In genomic region chr2:194176134-194176533, GRCh38 we compare ENCODE assay signal across 31 cellular contexts.
"Had no signal": no experiment of that assay in that cellular context is flagged by ENCODE, and none has a peak within 500 bp of the region (broad histone marks: within the 10 kb centered on the region; RNA-seq: fewer than 3 reads in every experiment).

No MANE protein-coding gene starts in this region.

- H3K9me3 ChIP-seq: ascending aorta, breast epithelium, esophagus muscularis mucosa, gastrocnemius medialis had no signal

- H3K27ac ChIP-seq: ascending aorta, breast epithelium, cardiac muscle cell, esophagus muscularis mucosa, foreskin keratinocyte, gastrocnemius medialis, VCaP had no signal

- H3K27me3 Mint-ChIP-seq: activated CD4-positive, alpha-beta memory T cell treated with anti-CD3 and anti-CD28 coated beads, Interleukin-2, amount 10 ng/mL, durations not matched to agents 7 days and 5 days; activated CD4-positive, alpha-beta T cell treated with anti-CD3 and anti-CD28 coated beads, Interleukin-2, amount 10 ng/mL, durations not matched to agents 7 days and 5 days; activated naive CD4-positive, alpha-beta T cell treated with anti-CD3 and anti-CD28 coated beads, Interleukin-2, amount 10 ng/mL, durations not matched to agents 7 days and 5 days; activated naive CD8-positive, alpha-beta T cell treated with anti-CD3 and anti-CD28 coated beads, Interleukin-2, amount 10 ng/mL, durations not matched to agents 7 days and 5 days; activated T-cell treated with anti-CD3 and anti-CD28 coated beads, Interleukin-2, amount 50 U/mL, for 24 hours; brain; effector memory CD8-positive, alpha-beta T cell had no signal

- H3K9me3 Mint-ChIP-seq: activated T-cell treated with anti-CD3 and anti-CD28 coated beads, Interleukin-2, amount 50 U/mL, for 72 hours; effector memory CD8-positive, alpha-beta T cell had no signal

- H3K27ac Mint-ChIP-seq: activated CD4-positive, alpha-beta memory T cell treated with anti-CD3 and anti-CD28 coated beads, Interleukin-2, amount 10 ng/mL, durations not matched to agents 7 days and 5 days; activated CD4-positive, alpha-beta T cell treated with anti-CD3 and anti-CD28 coated beads, Interleukin-2, amount 10 ng/mL, durations not matched to agents 7 days and 5 days; activated naive CD4-positive, alpha-beta T cell treated with anti-CD3 and anti-CD28 coated beads, Interleukin-2, amount 10 ng/mL, durations not matched to agents 7 days and 5 days; activated naive CD4-positive, alpha-beta T cell treated with anti-CD3 and anti-CD28 coated beads, Interleukin-2, amount 50 U/mL, for 72 hours; activated naive CD8-positive, alpha-beta T cell treated with anti-CD3 and anti-CD28 coated beads, Interleukin-2, amount 10 ng/mL, durations not matched to agents 7 days and 5 days; activated T-cell treated with anti-CD3 and anti-CD28 coated beads, Interleukin-2, amount 50 U/mL, for 24 hours; activated T-cell treated with anti-CD3 and anti-CD28 coated beads, Interleukin-2, amount 50 U/mL, for 72 hours; brain; effector memory CD8-positive, alpha-beta T cell; WTC11 had no signal

- DNase-seq: activated CD4-positive, alpha-beta memory T cell treated with anti-CD3 and anti-CD28 coated beads, Interleukin-2, amount 10 ng/mL, durations not matched to agents 7 days and 5 days; activated CD4-positive, alpha-beta T cell treated with anti-CD3 and anti-CD28 coated beads for 1 hour; activated CD4-positive, alpha-beta T cell treated with anti-CD3 and anti-CD28 coated beads for 4 hours; activated CD4-positive, alpha-beta T cell treated with anti-CD3 and anti-CD28 coated beads, Interleukin-2, amount 10 ng/mL, durations not matched to agents 7 days and 5 days; activated CD4-positive, alpha-beta T cell treated with anti-CD3 and anti-CD28 coated beads, Interleukin-2, amount 50 U/mL, for 4 hours; activated CD8-positive, alpha-beta memory T cell treated with anti-CD3 and anti-CD28 coated beads, Interleukin-2, amount 50 U/mL, for 48 hours; activated gamma-delta T cell; activated naive CD4-positive, alpha-beta T cell; activated naive CD4-positive, alpha-beta T cell treated with anti-CD3 and anti-CD28 coated beads, Interleukin-2, amount 10 ng/mL, durations not matched to agents 7 days and 5 days; activated naive CD8-positive, alpha-beta T cell treated with anti-CD3 and anti-CD28 coated beads, Interleukin-2, amount 10 ng/mL, durations not matched to agents 7 days and 5 days; activated T-cell treated with anti-CD3 and anti-CD28 coated beads for 4 hours; activated T-cell treated with anti-CD3 and anti-CD28 coated beads, Interleukin-2, amount 50 U/mL, for 24 hours; activated T-cell treated with anti-CD3 and anti-CD28 coated beads, Interleukin-2, amount 50 U/mL, for 72 hours; central memory CD4-positive, alpha-beta T cell; cortex of kidney; dermis blood vessel endothelial cell; effector CD4-positive, alpha-beta T cell; effector memory CD8-positive, alpha-beta T cell; erythroblast; foreskin keratinocyte; gastrocnemius medialis; glutamatergic neuron; T-helper 2 cell had no signal

- H3K4me3 Mint-ChIP-seq: activated CD4-positive, alpha-beta memory T cell treated with anti-CD3 and anti-CD28 coated beads, Interleukin-2, amount 10 ng/mL, durations not matched to agents 7 days and 5 days; activated CD4-positive, alpha-beta T cell treated with anti-CD3 and anti-CD28 coated beads, Interleukin-2, amount 10 ng/mL, durations not matched to agents 7 days and 5 days; activated naive CD4-positive, alpha-beta T cell treated with anti-CD3 and anti-CD28 coated beads, Interleukin-2, amount 10 ng/mL, durations not matched to agents 7 days and 5 days; activated naive CD8-positive, alpha-beta T cell treated with anti-CD3 and anti-CD28 coated beads, Interleukin-2, amount 10 ng/mL, durations not matched to agents 7 days and 5 days; activated T-cell treated with anti-CD3 and anti-CD28 coated beads, Interleukin-2, amount 50 U/mL, for 24 hours; activated T-cell treated with anti-CD3 and anti-CD28 coated beads, Interleukin-2, amount 50 U/mL, for 72 hours; brain; effector memory CD8-positive, alpha-beta T cell; WTC11 had no signal

- ATAC-seq: activated naive CD4-positive, alpha-beta T cell treated with anti-CD3 and anti-CD28 coated beads, Interleukin-2, amount 50 U/mL, for 72 hours; activated T-cell treated with anti-CD3 and anti-CD28 coated beads, Interleukin-2, amount 50 U/mL, for 72 hours; effector memory CD8-positive, alpha-beta T cell; foreskin keratinocyte; gastrocnemius medialis; WTC11 had no signal

- H3K4me1 ChIP-seq: ascending aorta, breast epithelium, esophagus muscularis mucosa, foreskin keratinocyte, gastrocnemius medialis had no signal

- H3K36me3 Mint-ChIP-seq: activated naive CD4-positive, alpha-beta T cell treated with anti-CD3 and anti-CD28 coated beads, Interleukin-2, amount 10 ng/mL, durations not matched to agents 7 days and 5 days; activated naive CD4-positive, alpha-beta T cell treated with anti-CD3 and anti-CD28 coated beads, Interleukin-2, amount 50 U/mL, for 72 hours; activated naive CD8-positive, alpha-beta T cell treated with anti-CD3 and anti-CD28 coated beads, Interleukin-2, amount 10 ng/mL, durations not matched to agents 7 days and 5 days; brain had no signal

- H3K4me1 Mint-ChIP-seq: activated CD4-positive, alpha-beta memory T cell treated with anti-CD3 and anti-CD28 coated beads, Interleukin-2, amount 10 ng/mL, durations not matched to agents 7 days and 5 days; activated CD4-positive, alpha-beta T cell treated with anti-CD3 and anti-CD28 coated beads, Interleukin-2, amount 10 ng/mL, durations not matched to agents 7 days and 5 days; activated naive CD4-positive, alpha-beta T cell treated with anti-CD3 and anti-CD28 coated beads, Interleukin-2, amount 10 ng/mL, durations not matched to agents 7 days and 5 days; activated naive CD8-positive, alpha-beta T cell treated with anti-CD3 and anti-CD28 coated beads, Interleukin-2, amount 10 ng/mL, durations not matched to agents 7 days and 5 days; brain; WTC11 had no signal

- H3K36me3 ChIP-seq: ascending aorta, breast epithelium, cardiac muscle cell, esophagus muscularis mucosa, gastrocnemius medialis had no signal

- H3K4me3 ChIP-seq: ascending aorta, breast epithelium, cardiac muscle cell, esophagus muscularis mucosa, gastrocnemius medialis had no signal

- H3K27me3 ChIP-seq: ascending aorta, breast epithelium, cardiac muscle cell, esophagus muscularis mucosa, foreskin keratinocyte, gastrocnemius medialis had no signal
